In genomic region chr5:124453221-124454032, GRCh38 we compare ENCODE assay signal across 9 cellular contexts.
DNase-seq lines count a peak whose midpoint lies in the region; ATAC-seq and TF ChIP-seq lines count a peak whose summit lies in the region.
"Had no signal": no experiment of that assay in that cellular context is flagged by ENCODE, and none has a peak within 500 bp of the region (broad histone marks: within the 10 kb centered on the region; RNA-seq: fewer than 3 reads in every experiment).

No MANE protein-coding gene starts in this region.

- ATAC-seq in GM21360 (IDR thresholded peaks at IDR 0.05; ENCODE audit: unreplicated experiment) (peak; percentile 96), HG03469 (IDR thresholded peaks at IDR 0.05; ENCODE audit: unreplicated experiment) (peak; percentile 91), left lobe of liver (no peak)

- DNase-seq in Daoy (ENCODE audit: low read depth): peak; percentile 88
- peak; percentile 29 to 71 for DNase-seq in cardiac fibroblast (ENCODE audit: low read depth in 2 of 2)
- DNase-seq in NCI-H2196 (lab: John Stamatoyannopoulos, UW; ENCODE audit: unreplicated experiment): no peak
- no peak for DNase-seq in stimulated activated naive CD4-positive, alpha-beta T cell treated with Interleukin-2 at 50 U/mL for 16 hours (lab: John Stamatoyannopoulos, UW)
- DNase-seq in middle frontal gyrus (ENCODE audit: extremely low spot score, low spot score): no peak
- no peak for DNase-seq in left lobe of liver (ENCODE audit: low spot score)

- no peak for TF ChIP-seq CTCF in cardiac fibroblast (IDR thresholded peaks at IDR 0.05; ENCODE audit: low read depth, low read length)

- no peak overlapping the region for H3K4me3 ChIP-seq in cardiac fibroblast (replicated peaks in 1 of 2; ENCODE audit: low read depth in 2 of 2, low read length in 2 of 2)
- H3K4me3 ChIP-seq: thoracic aorta had no signal

Comparison
In these comparisons a context has a peak if more than half of its experiments do, and no peak if none do; other contexts are left out.
1. DNase-seq: peak in Daoy (single experiment) and cardiac fibroblast (2 of 2); none in NCI-H2196 (single experiment), stimulated activated naive CD4-positive, alpha-beta T cell treated with Interleukin-2 at 50 U/mL for 16 hours (single experiment), middle frontal gyrus (single experiment) and left lobe of liver (single experiment).